ENCODE assay signal across 1 cellular context in the genomic region with DNA sequence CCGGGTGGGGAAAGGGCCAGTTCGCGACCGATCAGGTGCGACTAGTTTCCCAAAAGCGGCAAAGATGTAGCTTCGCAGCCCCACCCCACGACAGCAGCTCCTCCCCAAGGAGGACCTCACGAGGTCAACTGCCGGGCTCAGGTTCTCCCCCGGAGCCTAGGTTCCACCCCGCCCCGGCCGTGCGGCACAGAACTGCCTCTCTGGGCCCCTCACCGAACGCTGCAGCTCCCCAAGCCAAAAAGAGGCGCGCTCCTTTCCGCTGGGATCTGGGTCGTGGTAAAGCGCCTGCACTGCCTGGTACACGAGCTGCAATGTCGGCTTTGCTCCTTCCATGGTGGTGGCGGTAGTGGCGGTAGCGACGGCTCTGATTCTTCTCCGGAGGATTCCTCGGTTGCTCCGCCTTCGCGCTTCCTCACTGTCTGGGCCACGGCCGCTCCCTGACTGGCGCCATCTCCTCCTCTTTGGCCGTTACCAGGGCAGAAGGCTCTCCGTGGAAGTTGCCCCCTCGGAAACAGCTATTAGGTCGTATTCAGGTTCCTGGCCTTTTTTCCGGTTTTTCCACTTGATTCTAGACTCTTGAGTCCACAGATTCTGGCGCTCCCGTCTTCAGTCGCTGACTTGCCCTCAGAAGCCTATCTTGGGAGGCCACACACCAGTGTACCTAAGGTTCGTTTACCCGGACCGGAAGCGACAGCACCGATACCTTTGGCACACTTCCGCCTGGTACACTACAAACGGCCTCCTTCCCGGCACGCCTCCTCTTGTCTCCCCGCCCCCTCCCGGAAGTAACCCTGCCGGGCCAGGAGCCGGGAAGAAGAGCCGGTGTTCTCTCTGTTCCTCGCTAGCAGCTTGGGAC.
TF ChIP-seq lines count a peak whose summit lies in the region.

A gene (minus strand): TSS at position 674 of the 856 bp plus-strand sequence. CDS start 341 bp downstream, at position 333.

TF ChIP-seq in K562, 482 proteins besides CTCF, POLR2A, EP300 and RAD21 (continued from another document and continues in another):
- TF ChIP-seq, protein P1, sequence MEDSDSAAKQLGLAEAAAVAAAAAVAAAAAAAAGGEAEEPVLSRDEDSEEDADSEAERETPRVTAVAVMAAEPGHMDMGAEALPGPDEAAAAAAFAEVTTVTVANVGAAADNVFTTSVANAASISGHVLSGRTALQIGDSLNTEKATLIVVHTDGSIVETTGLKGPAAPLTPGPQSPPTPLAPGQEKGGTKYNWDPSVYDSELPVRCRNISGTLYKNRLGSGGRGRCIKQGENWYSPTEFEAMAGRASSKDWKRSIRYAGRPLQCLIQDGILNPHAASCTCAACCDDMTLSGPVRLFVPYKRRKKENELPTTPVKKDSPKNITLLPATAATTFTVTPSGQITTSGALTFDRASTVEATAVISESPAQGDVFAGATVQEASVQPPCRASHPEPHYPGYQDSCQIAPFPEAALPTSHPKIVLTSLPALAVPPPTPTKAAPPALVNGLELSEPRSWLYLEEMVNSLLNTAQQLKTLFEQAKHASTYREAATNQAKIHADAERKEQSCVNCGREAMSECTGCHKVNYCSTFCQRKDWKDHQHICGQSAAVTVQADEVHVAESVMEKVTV (CRISPR knock-in tag; IDR thresholded peaks at IDR 0.05) = peak; percentile 48
- TF ChIP-seq SMAD4 (CRISPR knock-in tag; conservative IDR thresholded peaks at IDR 0.05) = peak; percentile 93
- no peak for TF ChIP-seq ZFP36 (IDR thresholded peaks at IDR 0.05; ENCODE audit: low read depth, low read length, partially characterized antibody)
- TF ChIP-seq HNRNPH1 (optimal IDR thresholded peaks at IDR 0.05; ENCODE audit: low read depth, low read length) = no peak
- TF ChIP-seq GABPA (tag; conservative IDR thresholded peaks at IDR 0.05; ENCODE audit: low read depth) = peak; percentile 100
- TF ChIP-seq EGR1 (conservative IDR thresholded peaks at IDR 0.05) = peak; percentile 79
- no peak for TF ChIP-seq SRSF9 (IDR thresholded peaks at IDR 0.05; ENCODE audit: borderline replicate concordance, low read depth, low read length)
- TF ChIP-seq XRCC5 (IDR thresholded peaks at IDR 0.05; ENCODE audit: low read depth, low read length) = peak; percentile 99
- TF ChIP-seq ZNF41 (CRISPR knock-in tag; conservative IDR thresholded peaks at IDR 0.05) = peak; percentile 69; the same call in 1 of the 2 replicates
- TF ChIP-seq, protein P2, sequence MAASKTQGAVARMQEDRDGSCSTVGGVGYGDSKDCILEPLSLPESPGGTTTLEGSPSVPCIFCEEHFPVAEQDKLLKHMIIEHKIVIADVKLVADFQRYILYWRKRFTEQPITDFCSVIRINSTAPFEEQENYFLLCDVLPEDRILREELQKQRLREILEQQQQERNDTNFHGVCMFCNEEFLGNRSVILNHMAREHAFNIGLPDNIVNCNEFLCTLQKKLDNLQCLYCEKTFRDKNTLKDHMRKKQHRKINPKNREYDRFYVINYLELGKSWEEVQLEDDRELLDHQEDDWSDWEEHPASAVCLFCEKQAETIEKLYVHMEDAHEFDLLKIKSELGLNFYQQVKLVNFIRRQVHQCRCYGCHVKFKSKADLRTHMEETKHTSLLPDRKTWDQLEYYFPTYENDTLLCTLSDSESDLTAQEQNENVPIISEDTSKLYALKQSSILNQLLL (CRISPR knock-in tag; IDR thresholded peaks at IDR 0.05; ENCODE audit: borderline replicate concordance) = no peak
- TF ChIP-seq DNMT1 (IDR thresholded peaks at IDR 0.05) = no peak; the same call in none of the 2 replicates
- TF ChIP-seq ZFX (CRISPR knock-in tag; IDR thresholded peaks at IDR 0.05) = peak; percentile 93
- TF ChIP-seq, protein P3, sequence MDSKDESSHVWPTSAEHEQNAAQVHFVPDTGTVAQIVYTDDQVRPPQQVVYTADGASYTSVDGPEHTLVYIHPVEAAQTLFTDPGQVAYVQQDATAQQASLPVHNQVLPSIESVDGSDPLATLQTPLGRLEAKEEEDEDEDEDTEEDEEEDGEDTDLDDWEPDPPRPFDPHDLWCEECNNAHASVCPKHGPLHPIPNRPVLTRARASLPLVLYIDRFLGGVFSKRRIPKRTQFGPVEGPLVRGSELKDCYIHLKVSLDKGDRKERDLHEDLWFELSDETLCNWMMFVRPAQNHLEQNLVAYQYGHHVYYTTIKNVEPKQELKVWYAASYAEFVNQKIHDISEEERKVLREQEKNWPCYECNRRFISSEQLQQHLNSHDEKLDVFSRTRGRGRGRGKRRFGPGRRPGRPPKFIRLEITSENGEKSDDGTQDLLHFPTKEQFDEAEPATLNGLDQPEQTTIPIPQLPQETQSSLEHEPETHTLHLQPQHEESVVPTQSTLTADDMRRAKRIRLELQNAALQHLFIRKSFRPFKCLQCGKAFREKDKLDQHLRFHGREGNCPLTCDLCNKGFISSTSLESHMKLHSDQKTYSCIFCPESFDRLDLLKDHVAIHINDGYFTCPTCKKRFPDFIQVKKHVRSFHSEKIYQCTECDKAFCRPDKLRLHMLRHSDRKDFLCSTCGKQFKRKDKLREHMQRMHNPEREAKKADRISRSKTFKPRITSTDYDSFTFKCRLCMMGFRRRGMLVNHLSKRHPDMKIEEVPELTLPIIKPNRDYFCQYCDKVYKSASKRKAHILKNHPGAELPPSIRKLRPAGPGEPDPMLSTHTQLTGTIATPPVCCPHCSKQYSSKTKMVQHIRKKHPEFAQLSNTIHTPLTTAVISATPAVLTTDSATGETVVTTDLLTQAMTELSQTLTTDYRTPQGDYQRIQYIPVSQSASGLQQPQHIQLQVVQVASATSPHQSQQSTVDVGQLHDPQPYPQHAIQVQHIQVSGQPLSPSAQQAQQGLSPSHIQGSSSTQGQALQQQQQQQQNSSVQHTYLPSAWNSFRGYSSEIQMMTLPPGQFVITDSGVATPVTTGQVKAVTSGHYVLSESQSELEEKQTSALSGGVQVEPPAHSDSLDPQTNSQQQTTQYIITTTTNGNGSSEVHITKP (IDR thresholded peaks at IDR 0.05; ENCODE audit: partially characterized antibody) = no peak
- peak; percentile 94 for TF ChIP-seq NR2C1 (IDR thresholded peaks at IDR 0.05)
- peak; percentile 92 for TF ChIP-seq NR2C1 (tag; IDR thresholded peaks at IDR 0.05)
- peak; percentile 67; the same call in 1 of the 2 replicates for TF ChIP-seq ZNF431 (CRISPR knock-in tag; IDR thresholded peaks at IDR 0.05)
- TF ChIP-seq POLR3A (IDR thresholded peaks at IDR 0.05; ENCODE audit: borderline replicate concordance, extremely low read depth, insufficient read depth, insufficient read length) = no peak
- no peak for TF ChIP-seq FOXK1 (CRISPR knock-in tag; IDR thresholded peaks at IDR 0.05; ENCODE audit: borderline replicate concordance)
- 0 out of 2 replicates have a peak, but pooled peaks have one; percentile 45 for TF ChIP-seq MEF2A (IDR thresholded peaks at IDR 0.05; ENCODE audit: control insufficient read depth, low read depth, low read length)
- peak; percentile 88 for TF ChIP-seq ZC3H8 (IDR thresholded peaks at IDR 0.05)
- peak; percentile 16; the same call in 1 of the 2 replicates for TF ChIP-seq ATF1 (CRISPR knock-in tag; IDR thresholded peaks at IDR 0.05)
- TF ChIP-seq ATF1 (tag; IDR thresholded peaks at IDR 0.05) = peak; percentile 96
- TF ChIP-seq TAF9B (IDR thresholded peaks at IDR 0.05; ENCODE audit: partially characterized antibody) = peak; percentile 100
- TF ChIP-seq, protein P4, sequence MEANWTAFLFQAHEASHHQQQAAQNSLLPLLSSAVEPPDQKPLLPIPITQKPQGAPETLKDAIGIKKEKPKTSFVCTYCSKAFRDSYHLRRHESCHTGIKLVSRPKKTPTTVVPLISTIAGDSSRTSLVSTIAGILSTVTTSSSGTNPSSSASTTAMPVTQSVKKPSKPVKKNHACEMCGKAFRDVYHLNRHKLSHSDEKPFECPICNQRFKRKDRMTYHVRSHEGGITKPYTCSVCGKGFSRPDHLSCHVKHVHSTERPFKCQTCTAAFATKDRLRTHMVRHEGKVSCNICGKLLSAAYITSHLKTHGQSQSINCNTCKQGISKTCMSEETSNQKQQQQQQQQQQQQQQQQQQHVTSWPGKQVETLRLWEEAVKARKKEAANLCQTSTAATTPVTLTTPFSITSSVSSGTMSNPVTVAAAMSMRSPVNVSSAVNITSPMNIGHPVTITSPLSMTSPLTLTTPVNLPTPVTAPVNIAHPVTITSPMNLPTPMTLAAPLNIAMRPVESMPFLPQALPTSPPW (CRISPR knock-in tag; IDR thresholded peaks at IDR 0.05) = peak; percentile 61
- peak; percentile 81; the same call in 1 of the 2 replicates for TF ChIP-seq MTF1 (CRISPR knock-in tag; IDR thresholded peaks at IDR 0.05; ENCODE audit: borderline replicate concordance)
- TF ChIP-seq NONO (IDR thresholded peaks at IDR 0.05; ENCODE audit: low read depth in 2 of 2, low read length in 1 of 2) = peak; percentile 76 to 81
- TF ChIP-seq LCOR (CRISPR knock-in tag; IDR thresholded peaks at IDR 0.05) = peak; percentile 96
- TF ChIP-seq SUPT5H (IDR thresholded peaks at IDR 0.05) = peak; percentile 96
- no peak for TF ChIP-seq YBX1 (IDR thresholded peaks at IDR 0.05)
- TF ChIP-seq NR2F6 (CRISPR knock-in tag; IDR thresholded peaks at IDR 0.05) = peak; percentile 86; the same call in 1 of the 2 replicates
- 0 out of 2 replicates have a peak, but pooled peaks have one; percentile 6 for TF ChIP-seq ZNF12 (CRISPR knock-in tag; IDR thresholded peaks at IDR 0.05)
- TF ChIP-seq POLR2H (tag; IDR thresholded peaks at IDR 0.05; ENCODE audit: low read depth) = peak; percentile 93
- TF ChIP-seq NFIC (IDR thresholded peaks at IDR 0.05) = peak; percentile 80
- peak; percentile 95 for TF ChIP-seq ATF7 (IDR thresholded peaks at IDR 0.05)
- 0 out of 2 replicates have a peak, but pooled peaks have one; percentile 81 for TF ChIP-seq CAMTA2 (CRISPR knock-in tag; conservative IDR thresholded peaks at IDR 0.05)
- TF ChIP-seq PHB (CRISPR knock-in tag; IDR thresholded peaks at IDR 0.05) = no peak; the same call in 1 of the 2 replicates
- peak; percentile 91 for TF ChIP-seq LEF1 (IDR thresholded peaks at IDR 0.05)
- no peak for TF ChIP-seq BACH1 (tag; IDR thresholded peaks at IDR 0.05)
- TF ChIP-seq MCM5 (IDR thresholded peaks at IDR 0.05; ENCODE audit: low read depth) = no peak
- TF ChIP-seq, protein P5, sequence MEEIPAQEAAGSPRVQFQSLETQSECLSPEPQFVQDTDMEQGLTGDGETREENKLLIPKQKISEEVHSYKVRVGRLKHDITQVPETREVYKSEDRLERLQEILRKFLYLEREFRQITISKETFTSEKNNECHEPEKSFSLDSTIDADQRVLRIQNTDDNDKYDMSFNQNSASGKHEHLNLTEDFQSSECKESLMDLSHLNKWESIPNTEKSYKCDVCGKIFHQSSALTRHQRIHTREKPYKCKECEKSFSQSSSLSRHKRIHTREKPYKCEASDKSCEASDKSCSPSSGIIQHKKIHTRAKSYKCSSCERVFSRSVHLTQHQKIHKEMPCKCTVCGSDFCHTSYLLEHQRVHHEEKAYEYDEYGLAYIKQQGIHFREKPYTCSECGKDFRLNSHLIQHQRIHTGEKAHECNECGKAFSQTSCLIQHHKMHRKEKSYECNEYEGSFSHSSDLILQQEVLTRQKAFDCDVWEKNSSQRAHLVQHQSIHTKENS (CRISPR knock-in tag; IDR thresholded peaks at IDR 0.05) = no peak
- TF ChIP-seq C11orf30 (IDR thresholded peaks at IDR 0.05; ENCODE audit: low read depth) = peak; percentile 99
- TF ChIP-seq ZFP1 (CRISPR knock-in tag; IDR thresholded peaks at IDR 0.05) = peak; percentile 42; the same call in 1 of the 2 replicates
- no peak for TF ChIP-seq TAF15 (IDR thresholded peaks at IDR 0.05; ENCODE audit: low read depth, low read length)
- peak; percentile 95 for TF ChIP-seq HDAC3 (IDR thresholded peaks at IDR 0.05; ENCODE audit: borderline replicate concordance, partially characterized antibody)
- TF ChIP-seq, protein P6, sequence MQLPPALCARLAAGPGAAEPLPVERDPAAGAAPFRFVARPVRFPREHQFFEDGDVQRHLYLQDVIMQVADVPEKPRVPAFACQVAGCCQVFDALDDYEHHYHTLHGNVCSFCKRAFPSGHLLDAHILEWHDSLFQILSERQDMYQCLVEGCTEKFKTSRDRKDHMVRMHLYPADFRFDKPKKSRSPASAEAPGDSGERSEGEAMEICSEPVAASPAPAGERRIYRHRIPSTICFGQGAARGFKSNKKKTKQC (CRISPR knock-in tag; IDR thresholded peaks at IDR 0.05) = peak; percentile 98
- TF ChIP-seq, protein P7, sequence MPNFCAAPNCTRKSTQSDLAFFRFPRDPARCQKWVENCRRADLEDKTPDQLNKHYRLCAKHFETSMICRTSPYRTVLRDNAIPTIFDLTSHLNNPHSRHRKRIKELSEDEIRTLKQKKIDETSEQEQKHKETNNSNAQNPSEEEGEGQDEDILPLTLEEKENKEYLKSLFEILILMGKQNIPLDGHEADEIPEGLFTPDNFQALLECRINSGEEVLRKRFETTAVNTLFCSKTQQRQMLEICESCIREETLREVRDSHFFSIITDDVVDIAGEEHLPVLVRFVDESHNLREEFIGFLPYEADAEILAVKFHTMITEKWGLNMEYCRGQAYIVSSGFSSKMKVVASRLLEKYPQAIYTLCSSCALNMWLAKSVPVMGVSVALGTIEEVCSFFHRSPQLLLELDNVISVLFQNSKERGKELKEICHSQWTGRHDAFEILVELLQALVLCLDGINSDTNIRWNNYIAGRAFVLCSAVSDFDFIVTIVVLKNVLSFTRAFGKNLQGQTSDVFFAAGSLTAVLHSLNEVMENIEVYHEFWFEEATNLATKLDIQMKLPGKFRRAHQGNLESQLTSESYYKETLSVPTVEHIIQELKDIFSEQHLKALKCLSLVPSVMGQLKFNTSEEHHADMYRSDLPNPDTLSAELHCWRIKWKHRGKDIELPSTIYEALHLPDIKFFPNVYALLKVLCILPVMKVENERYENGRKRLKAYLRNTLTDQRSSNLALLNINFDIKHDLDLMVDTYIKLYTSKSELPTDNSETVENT (CRISPR knock-in tag; IDR thresholded peaks at IDR 0.05) = peak; percentile 91
- TF ChIP-seq CC2D1A (IDR thresholded peaks at IDR 0.05) = peak; percentile 92
- TF ChIP-seq MTA3 (IDR thresholded peaks at IDR 0.05; ENCODE audit: borderline replicate concordance) = peak; percentile 97
- TF ChIP-seq, protein P8, sequence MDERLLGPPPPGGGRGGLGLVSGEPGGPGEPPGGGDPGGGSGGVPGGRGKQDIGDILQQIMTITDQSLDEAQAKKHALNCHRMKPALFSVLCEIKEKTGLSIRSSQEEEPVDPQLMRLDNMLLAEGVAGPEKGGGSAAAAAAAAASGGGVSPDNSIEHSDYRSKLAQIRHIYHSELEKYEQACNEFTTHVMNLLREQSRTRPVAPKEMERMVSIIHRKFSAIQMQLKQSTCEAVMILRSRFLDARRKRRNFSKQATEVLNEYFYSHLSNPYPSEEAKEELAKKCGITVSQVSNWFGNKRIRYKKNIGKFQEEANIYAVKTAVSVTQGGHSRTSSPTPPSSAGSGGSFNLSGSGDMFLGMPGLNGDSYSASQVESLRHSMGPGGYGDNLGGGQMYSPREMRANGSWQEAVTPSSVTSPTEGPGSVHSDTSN (CRISPR knock-in tag; IDR thresholded peaks at IDR 0.05; ENCODE audit: low read depth) = no peak
- TF ChIP-seq, protein P8 (tag; conservative IDR thresholded peaks at IDR 0.05; ENCODE audit: low read depth) = no peak
